29 cellular contexts compared by ENCODE assay signal in genomic region chr12:124888203-124888602, GRCh38.
"Had no signal": no experiment of that assay in that cellular context is flagged by ENCODE, and none has a peak within 500 bp of the region (broad histone marks: within the 10 kb centered on the region; RNA-seq: fewer than 3 reads in every experiment).

No MANE protein-coding gene starts in this region.

- H3K27ac ChIP-seq: SJSA1 had no signal

- H3K4me3 ChIP-seq: adrenal gland, breast epithelium, SJSA1 had no signal

- H3K9me3 ChIP-seq: adrenal gland, breast epithelium, SJSA1 had no signal

- H3K27me3 ChIP-seq: adrenal gland, breast epithelium, SJSA1 had no signal

- ATAC-seq: activated CD8-positive, alpha-beta T cell treated with anti-CD3 and anti-CD28 coated beads, Interleukin-2, amount 10 ng/mL, durations not matched to agents 7 days and 5 days; PC-3; SK-N-SH treated with all-trans-retinoic acid at 6 μM for 48 hours; T-helper 17 cell; WTC11 had no signal

- H3K4me1 ChIP-seq: breast epithelium, SJSA1 had no signal

- FAIRE-seq: RCC 7860 had no signal

- DNase-seq: activated CD4-positive, alpha-beta T cell treated with anti-CD3 and anti-CD28 coated beads for 48 hours; activated CD4-positive, alpha-beta T cell treated with anti-CD3 and anti-CD28 coated beads, Interleukin-2, amount 50 U/mL, for 4 hours; activated CD4-positive, CD25-positive, alpha-beta regulatory T cell treated with anti-CD3 and anti-CD28 coated beads, Interleukin-2, amount 50 U/mL, for 72 hours; activated CD8-positive, alpha-beta memory T cell treated with anti-CD3 and anti-CD28 coated beads, Interleukin-2, amount 50 U/mL, for 48 hours; activated CD8-positive, alpha-beta T cell treated with anti-CD3 and anti-CD28 coated beads, Interleukin-2, amount 10 ng/mL, durations not matched to agents 7 days and 5 days; activated naive CD4-positive, alpha-beta T cell treated with anti-CD3 and anti-CD28 coated beads, Interleukin-2, amount 50 U/mL, for 16 hours; activated naive CD8-positive, alpha-beta T cell treated with anti-CD3 and anti-CD28 coated beads, Interleukin-2, amount 10 ng/mL, durations not matched to agents 7 days and 5 days; activated T-cell treated with anti-CD3 and anti-CD28 coated beads, Interleukin-2, amount 50 U/mL, for 1 hour; Kasumi-1; NCI-H1048; NCI-H1417; NCI-H1694; NCI-H2029; NCI-H2107; NCI-H2171 treated with DMSO at 0.1 percent for 48 hours; NCI-H226; NCI-H510A; NCI-H526 treated with DMSO at 0.1 percent for 48 hours; NCI-H82; PC-3; SHP77; T-helper 17 cell; T-helper 9 cell had no signal

- H3K36me3 ChIP-seq: adrenal gland, breast epithelium, SJSA1 had no signal
